22 cellular contexts compared by ENCODE assay signal in genomic region chr11:117385906-117386305, GRCh38.
"Had no signal": no experiment of that assay in that cellular context is flagged by ENCODE, and none has a peak within 500 bp of the region (broad histone marks: within the 10 kb centered on the region; RNA-seq: fewer than 3 reads in every experiment).

No MANE protein-coding gene starts in this region.

- ATAC-seq: Panc1, PC-3 had no signal

- H3K9me3 ChIP-seq: SJSA1 had no signal

- H3K27me3 ChIP-seq: SJSA1 had no signal

- H3K36me3 ChIP-seq: SJSA1 had no signal

- DNase-seq: KBM-7, MV-4-11, NCI-H1092, NCI-H1105 treated with DMSO at 0.1 percent for 48 hours, NCI-H1417 treated with DMSO at 0.1 percent for 48 hours, NCI-H146, NCI-H1694 treated with DMSO at 0.1 percent for 48 hours, NCI-H1930, NCI-H2081, NCI-H2107, NCI-H226, NCI-H446, NCI-H510A, NCI-H524 treated with DMSO at 0.1 percent for 48 hours, NCI-H69, NCI-H774, PC-3, Right ventricle myocardium superior, SIG-M5 had no signal

- H3K4me3 ChIP-seq: SJSA1, SK-N-MC had no signal

- H3K27ac ChIP-seq: SJSA1, SK-N-MC had no signal
